8 cellular contexts compared by ENCODE assay signal in genomic region chr19:14472202-14472961, GRCh38. TPM values are rescaled to one million over a fixed set of nuclear protein-coding genes. Genes with fewer than 3 reads are reported as not detected.
DNase-seq lines count a peak whose midpoint lies in the region; ATAC-seq and TF ChIP-seq lines count a peak whose summit lies in the region.

No MANE protein-coding gene starts in this region.

- H4K20me1 ChIP-seq in GM23338 (replicated peaks; ENCODE audit: insufficient read depth) (no peaks in the 10 kb centered on the region; the same call in 1 of the 2 replicates), fibroblast of lung (ENCODE audit: control insufficient read depth, extremely low read depth, insufficient read depth, low read length) (no peaks in the 10 kb centered on the region), neural progenitor cell (ENCODE audit: low read depth) (peaks cover 10% of the 10 kb centered on the region)

- no peaks in the 10 kb centered on the region for H3K9me2 ChIP-seq in GM23338 (ENCODE audit: insufficient read depth)

- H3K36me3 Mint-ChIP-seq in GM23338 (ENCODE audit: low read depth) (peaks cover 12% of the 10 kb centered on the region), neural progenitor cell (peaks cover 5% of the 10 kb centered on the region)
- peaks cover 44% of the 10 kb centered on the region for H3K36me3 Mint-ChIP-seq in activated T-cell treated with anti-CD3 and anti-CD28 coated beads, Interleukin-2, amount 50 U/mL, for 24 hours (ENCODE audit: low read depth)

- H3K9me3 Mint-ChIP-seq in GM23338 (no peaks in the 10 kb centered on the region), neural progenitor cell (no peaks in the 10 kb centered on the region)
- no peaks in the 10 kb centered on the region for H3K9me3 Mint-ChIP-seq in activated T-cell treated with anti-CD3 and anti-CD28 coated beads, Interleukin-2, amount 50 U/mL, for 24 hours

- no peak overlapping the region for H3K4me3 ChIP-seq in AG04449 (ENCODE audit: low read depth, low read length)
- H3K4me3 ChIP-seq in GM23338, result peak overlapping the region; percentile 65
- no peak overlapping the region for H3K4me3 ChIP-seq in fibroblast of lung (replicated peaks in 1 of 4; ENCODE audit: control extremely low read depth in 1 of 4, insufficient read depth in 1 of 4, low read depth in 3 of 4, low read length in 4 of 4)
- H3K4me3 ChIP-seq in neural progenitor cell, result peak overlapping the region; percentile 51

- H3K9ac ChIP-seq in fibroblast of lung (ENCODE audit: insufficient read depth, low read length) (no peak overlapping the region), neural progenitor cell (no peak overlapping the region)

- H3K9me3 ChIP-seq in fibroblast of lung (ENCODE audit: control insufficient read depth, insufficient read depth, low read depth, low read length), result no peaks in the 10 kb centered on the region
- H3K9me3 ChIP-seq in neural progenitor cell (ENCODE audit: low read depth), result no peaks in the 10 kb centered on the region

- H3K27ac ChIP-seq in GM23338 (ENCODE audit: low read depth) (no peak overlapping the region), fibroblast of lung (ENCODE audit: insufficient read depth, low read length) (no peak overlapping the region), neural progenitor cell (no peak overlapping the region)

- H2AFZ ChIP-seq in GM23338 (peak overlapping the region; percentile 84), fibroblast of lung (ENCODE audit: low read length) (no peak overlapping the region), neural progenitor cell (replicated peaks) (peak overlapping the region; percentile 89)

- POLR2A ChIA-PET in AG04449 (lab: Yijun Ruan, JAX), result interaction anchor here (0.7 kb wide), 1 partner anchor 336 kb away, joined by 4 read pairs; no protein-coding TSS in a partner anchor

- H3K4me1 ChIP-seq in GM23338 (ENCODE audit: insufficient read depth), result peaks cover 12% of the 10 kb centered on the region
- peaks cover 15% of the 10 kb centered on the region for H3K4me1 ChIP-seq in fibroblast of lung (ENCODE audit: control insufficient read depth, extremely low read depth, insufficient read depth, low read length)
- H3K4me1 ChIP-seq in neural progenitor cell, result peaks cover 20% of the 10 kb centered on the region

- 0 out of 2 replicates have a peak, but pooled peaks cover 9% of the 10 kb centered on the region for H3F3A ChIP-seq in GM23338 (replicated peaks; ENCODE audit: low read depth)
- H3F3A ChIP-seq in neural progenitor cell (ENCODE audit: low read depth), result peaks cover 18% of the 10 kb centered on the region

- H3K27ac Mint-ChIP-seq in GM23338 (no peak overlapping the region), neural progenitor cell (no peak overlapping the region)
- no peak overlapping the region for H3K27ac Mint-ChIP-seq in activated T-cell treated with anti-CD3 and anti-CD28 coated beads, Interleukin-2, amount 50 U/mL, for 24 hours

- H3K4me3 Mint-ChIP-seq in GM23338 (peak overlapping the region; percentile 61), neural progenitor cell (peak overlapping the region; percentile 27)
- peak overlapping the region; percentile 23 for H3K4me3 Mint-ChIP-seq in activated T-cell treated with anti-CD3 and anti-CD28 coated beads, Interleukin-2, amount 50 U/mL, for 24 hours

- DNase-seq in AG04449 (ENCODE audit: low read depth, low spot score) (no peak), GM23338 (ENCODE audit: low spot score) (peak; percentile 92), NOMO-1 treated with dmso at 0.1 percent for 144 hours (lab: John Stamatoyannopoulos, UW; ENCODE audit: unreplicated experiment) (peak; percentile 20), fibroblast of lung (ENCODE audit: low read depth in 2 of 2) (peak in 1 of 2 donors; percentile 33), neural progenitor cell (ENCODE audit: low spot score) (peak; percentile 88), stromal cell of bone marrow (ENCODE audit: low read depth) (peak; percentile 14), A172 (ENCODE audit: low spot score) (no peak)
- peak; percentile 93 for DNase-seq in activated T-cell treated with anti-CD3 and anti-CD28 coated beads, Interleukin-2, amount 50 U/mL, for 24 hours

- ATAC-seq in GM23338, result peak; percentile 68

- H3K4me2 ChIP-seq in GM23338 (peak overlapping the region; percentile 92), fibroblast of lung (ENCODE audit: extremely low read depth, insufficient read depth, low read length) (no peak overlapping the region), neural progenitor cell (peak overlapping the region; percentile 87)

- no peaks in the 10 kb centered on the region; the same call in 1 of the 2 replicates for H3K36me3 ChIP-seq in GM23338 (ENCODE audit: insufficient read depth)
- peaks cover 14% of the 10 kb centered on the region for H3K36me3 ChIP-seq in fibroblast of lung (ENCODE audit: control insufficient read depth, insufficient read depth, low read length)
- no peaks in the 10 kb centered on the region for H3K36me3 ChIP-seq in neural progenitor cell

- H3K27me3 Mint-ChIP-seq in GM23338 (ENCODE audit: insufficient read depth, low read depth, poor library complexity), result peaks cover 27% of the 10 kb centered on the region
- H3K27me3 Mint-ChIP-seq in activated T-cell treated with anti-CD3 and anti-CD28 coated beads, Interleukin-2, amount 50 U/mL, for 24 hours, result peaks cover 25% of the 10 kb centered on the region
- H3K27me3 Mint-ChIP-seq in neural progenitor cell (ENCODE audit: insufficient read depth, low read depth), result peaks cover 8% of the 10 kb centered on the region

- TF ChIP-seq CTCF in AG04449 (IDR thresholded peaks at IDR 0.05; ENCODE audit: insufficient read depth, low read length, missing control alignments) (peak; percentile 96), GM23338 (conservative IDR thresholded peaks at IDR 0.05; ENCODE audit: low read depth in 2 of 2) (peak; percentile 77 to 83), fibroblast of lung (conservative IDR thresholded peaks at IDR 0.05 in 1 of 2, IDR thresholded peaks at IDR 0.05 in 1 of 2; ENCODE audit: low read depth in 1 of 2, low read length in 2 of 2) (peak; percentile 75 to 81), neural progenitor cell (IDR thresholded peaks at IDR 0.05) (peak; percentile 93)

- H3K27me3 ChIP-seq in GM23338 (ENCODE audit: insufficient read depth) (peaks cover 18% of the 10 kb centered on the region), fibroblast of lung (ENCODE audit: control insufficient read depth, insufficient read depth, low read length) (no peaks in the 10 kb centered on the region), neural progenitor cell (peaks cover 4% of the 10 kb centered on the region)

- CTCF ChIA-PET in AG04449 (lab: Yijun Ruan, JAX), result interaction anchor here (0.8 to 2.6 kb wide), 17 partner anchors 8 to 336 kb away, joined by 3 to 17 read pairs (median 7); partner anchors contain the start of genes ASF1B and GIPC1

- no peaks in the 10 kb centered on the region for H3K79me2 ChIP-seq in GM23338 (replicated peaks; ENCODE audit: insufficient read depth)
- no peaks in the 10 kb centered on the region for H3K79me2 ChIP-seq in fibroblast of lung (ENCODE audit: control insufficient read depth, insufficient read depth, low read length)
- no peaks in the 10 kb centered on the region for H3K79me2 ChIP-seq in neural progenitor cell (ENCODE audit: low read depth)

- H3K4me1 Mint-ChIP-seq in GM23338, result peaks cover 31% of the 10 kb centered on the region
- H3K4me1 Mint-ChIP-seq in activated T-cell treated with anti-CD3 and anti-CD28 coated beads, Interleukin-2, amount 50 U/mL, for 24 hours (ENCODE audit: low read depth), result peaks cover 35% of the 10 kb centered on the region
- peaks cover 19% of the 10 kb centered on the region for H3K4me1 Mint-ChIP-seq in neural progenitor cell

RNA-seq across cellular contexts. Expression of gene PTGER1, which starts 2.8 kb away (rescaled TPM):
- 1.2 TPM in 1 of 2 replicates, not detected in the other for total RNA-seq in GM23338 (2014; rRNA removed; shearing (Covaris generic))
- polyA plus RNA-seq in GM23338 (2016; fragmentation: Nextera tagmentation; extraction: Ambion mirVana), result 0.56 and 0.57 TPM in 2 replicates
- 9.7 and 18.7 TPM in 2 replicates for total RNA-seq in fibroblast of lung
- 0.67 and 2.3 TPM in 2 replicates for polyA plus RNA-seq in fibroblast of lung
- polyA plus RNA-seq in fibroblast of lung (2012), result 5.2 and 9.9 TPM in 2 replicates
- 0.52 and 3.4 TPM in 2 replicates for polyA minus RNA-seq in fibroblast of lung (ENCODE audit: low replicate concordance)
- total RNA-seq in neural progenitor cell (ENCODE audit: low replicate concordance), result not detected in 2 replicates
- total RNA-seq in A172 (2014; rRNA removed; shearing (Covaris generic)), result 0.29 TPM in 1 of 2 replicates, not detected in the other

RNA-seq across cellular contexts. Expression of gene GIPC1, which starts 23.5 kb away (rescaled TPM):
- 92.3 and 106 TPM in 2 replicates for total RNA-seq in GM23338 (2014; rRNA removed; shearing (Covaris generic))
- 50.9 and 51.6 TPM in 2 replicates for polyA plus RNA-seq in GM23338 (2016; fragmentation: Nextera tagmentation; extraction: Ambion mirVana)
- 80.1 and 129 TPM in 2 replicates for total RNA-seq in fibroblast of lung
- 57.3 and 72.5 TPM in 2 replicates for polyA plus RNA-seq in fibroblast of lung
- 106 and 144 TPM in 2 replicates for polyA plus RNA-seq in fibroblast of lung (2012)
- polyA minus RNA-seq in fibroblast of lung (ENCODE audit: low replicate concordance), result 45.0 and 58.4 TPM in 2 replicates
- total RNA-seq in neural progenitor cell (ENCODE audit: low replicate concordance), result 23.6 and 83.6 TPM in 2 replicates
- 302 and 408 TPM in 2 replicates for total RNA-seq in A172 (2014; rRNA removed; shearing (Covaris generic))

RNA-seq across cellular contexts. Expression of gene PKN1, which starts 39.3 kb away (rescaled TPM):
- 147 and 201 TPM in 2 replicates for total RNA-seq in GM23338 (2014; rRNA removed; shearing (Covaris generic))
- polyA plus RNA-seq in GM23338 (2016; fragmentation: Nextera tagmentation; extraction: Ambion mirVana), result 86.8 and 106 TPM in 2 replicates
- total RNA-seq in fibroblast of lung, result 125 and 141 TPM in 2 replicates
- 43.2 and 45.3 TPM in 2 replicates for polyA plus RNA-seq in fibroblast of lung
- 101 and 112 TPM in 2 replicates for polyA plus RNA-seq in fibroblast of lung (2012)
- 172 and 209 TPM in 2 replicates for polyA minus RNA-seq in fibroblast of lung (ENCODE audit: low replicate concordance)
- total RNA-seq in neural progenitor cell (ENCODE audit: low replicate concordance), result 29.0 and 98.6 TPM in 2 replicates
- 181 and 208 TPM in 2 replicates for total RNA-seq in A172 (2014; rRNA removed; shearing (Covaris generic))

RNA-seq across cellular contexts. Expression of gene DNAJB1, which starts 45.8 kb away (rescaled TPM):
- total RNA-seq in GM23338 (2014; rRNA removed; shearing (Covaris generic)), result 53.3 TPM in 2 replicates
- polyA plus RNA-seq in GM23338 (2016; fragmentation: Nextera tagmentation; extraction: Ambion mirVana), result 43.2 and 44.0 TPM in 2 replicates
- total RNA-seq in fibroblast of lung, result 77.3 and 87.7 TPM in 2 replicates
- polyA plus RNA-seq in fibroblast of lung, result 87.3 and 148 TPM in 2 replicates
- polyA plus RNA-seq in fibroblast of lung (2012), result 69.4 and 112 TPM in 2 replicates
- 85.1 and 207 TPM in 2 replicates for polyA minus RNA-seq in fibroblast of lung (ENCODE audit: low replicate concordance)
- total RNA-seq in neural progenitor cell (ENCODE audit: low replicate concordance), result 61.4 and 61.9 TPM in 2 replicates
- total RNA-seq in A172 (2014; rRNA removed; shearing (Covaris generic)), result 216 and 229 TPM in 2 replicates

RNA-seq across cellular contexts. Expression of gene DDX39A, which starts 53.2 kb away (rescaled TPM):
- total RNA-seq in GM23338 (2014; rRNA removed; shearing (Covaris generic)), result 156 and 196 TPM in 2 replicates
- 185 and 195 TPM in 2 replicates for polyA plus RNA-seq in GM23338 (2016; fragmentation: Nextera tagmentation; extraction: Ambion mirVana)
- total RNA-seq in fibroblast of lung, result 28.5 and 36.5 TPM in 2 replicates
- polyA plus RNA-seq in fibroblast of lung, result 35.9 and 80.5 TPM in 2 replicates
- 43.1 and 109 TPM in 2 replicates for polyA plus RNA-seq in fibroblast of lung (2012)
- 46.7 and 131 TPM in 2 replicates for polyA minus RNA-seq in fibroblast of lung (ENCODE audit: low replicate concordance)
- 38.6 and 92.0 TPM in 2 replicates for total RNA-seq in neural progenitor cell (ENCODE audit: low replicate concordance)
- 312 and 320 TPM in 2 replicates for total RNA-seq in A172 (2014; rRNA removed; shearing (Covaris generic))

Comparison
In these comparisons a context has a peak if more than half of its experiments do, and no peak if none do; other contexts are left out.
1. DNase-seq: peak in GM23338 (single experiment), NOMO-1 treated with dmso at 0.1 percent for 144 hours (single experiment), activated T-cell treated with anti-CD3 and anti-CD28 coated beads, Interleukin-2, amount 50 U/mL, for 24 hours (single experiment), neural progenitor cell (single experiment) and stromal cell of bone marrow (single experiment); none in AG04449 (single experiment) and A172 (single experiment).
2. H3K4me3 ChIP-seq: peak in GM23338 (single experiment) and neural progenitor cell (single experiment); none in AG04449 (single experiment) and fibroblast of lung (0 of 4).
3. Peak in every context shown above with its lines, with median percentiles within 50 percentile points of each other: CTCF ChIP-seq and H3K4me3 Mint-ChIP-seq.